ENCODE assay signal across 8 cellular contexts in the genomic region with DNA sequence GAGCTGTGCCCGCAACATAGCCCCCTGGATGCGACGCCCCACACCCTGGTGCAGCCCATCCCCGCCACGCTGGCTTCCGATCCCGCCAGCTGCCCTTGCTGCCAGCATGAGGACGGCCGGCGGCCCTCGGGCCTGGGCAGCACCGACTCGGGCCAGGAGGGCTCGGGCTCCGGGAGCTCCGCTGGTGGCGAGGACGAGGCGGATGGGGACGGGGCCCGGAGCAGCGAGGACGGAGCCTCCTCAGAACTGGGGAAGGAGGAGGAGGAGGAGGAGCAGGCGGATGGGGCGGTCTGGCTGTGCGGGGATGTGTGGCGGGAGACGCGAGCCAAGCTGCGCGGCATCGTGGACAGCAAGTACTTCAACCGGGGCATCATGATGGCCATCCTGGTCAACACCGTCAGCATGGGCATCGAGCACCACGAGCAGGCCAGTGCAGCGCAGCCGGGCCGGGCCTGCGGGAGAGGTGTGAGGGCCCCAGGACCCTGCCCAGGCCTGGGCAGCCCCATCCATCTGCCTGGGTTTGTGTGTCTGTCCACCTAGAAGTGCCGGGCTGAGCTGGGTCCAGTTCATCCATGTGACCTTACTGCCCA.
"Had no signal": no experiment of that assay in that cellular context is flagged by ENCODE, and none has a peak within 500 bp of the region (broad histone marks: within the 10 kb centered on the region; RNA-seq: fewer than 3 reads in every experiment).

No MANE protein-coding gene starts in this region.

- H3K27ac ChIP-seq: HL-60, KMS-11 had no signal

- H3K36me3 Mint-ChIP-seq: IgD-negative memory B cell had no signal

- H3K9ac ChIP-seq: KMS-11 had no signal

- H3K27me3 Mint-ChIP-seq: IgD-negative memory B cell had no signal

- H3K4me3 ChIP-seq: K562 had no signal

- ATAC-seq: HepG2, K562 had no signal

- H3K4me3 Mint-ChIP-seq: IgD-negative memory B cell had no signal

- H3K4me2 ChIP-seq: KMS-11 had no signal

- H3K9me3 Mint-ChIP-seq: IgD-negative memory B cell had no signal

- DNase-seq: IMR-90, KBM-7, KG1 had no signal

- H3K27ac Mint-ChIP-seq: IgD-negative memory B cell had no signal

- H3K4me1 Mint-ChIP-seq: IgD-negative memory B cell had no signal
